ENCODE assay signal across 14 cellular contexts in the genomic region with DNA sequence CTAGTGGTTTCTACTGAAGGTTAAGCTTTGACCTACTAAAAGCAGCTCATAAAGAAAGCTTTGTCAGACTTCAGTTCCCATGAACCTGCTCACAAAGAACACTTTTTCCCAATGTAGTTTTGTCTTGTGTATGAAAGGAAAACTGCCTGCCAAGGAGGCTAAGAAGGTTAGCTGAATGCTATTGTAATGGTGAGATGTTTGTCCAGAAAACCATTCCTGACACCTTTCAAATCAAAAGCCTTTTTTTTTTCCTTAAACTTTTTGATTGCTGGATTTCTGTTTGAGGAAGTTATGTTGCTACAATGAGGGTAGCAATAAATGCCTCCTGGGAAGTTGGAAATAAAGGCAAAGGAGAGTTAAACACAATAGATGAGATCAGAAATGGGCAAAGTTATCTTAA. TPM values are rescaled to one million over a fixed set of nuclear protein-coding genes. Genes with fewer than 3 reads are reported as not detected.
A peak's percentile ranks its signal among the peaks of the same experiment; 100 is the strongest.
DNase-seq lines count a peak whose midpoint lies in the region; ATAC-seq and TF ChIP-seq lines count a peak whose summit lies in the region.
"Had no signal": no experiment of that assay in that cellular context is flagged by ENCODE, and none has a peak within 500 bp of the region (broad histone marks: within the 10 kb centered on the region; RNA-seq: fewer than 3 reads in every experiment).

No MANE protein-coding gene starts in this region.

- H3K9me3 Mint-ChIP-seq in Calu3 (ENCODE audit: low read depth, unreplicated experiment) (no peaks in the 10 kb centered on the region), progenitor cell of endocrine pancreas (ENCODE audit: low read depth) (no peaks in the 10 kb centered on the region)
- no peaks in the 10 kb centered on the region for H3K9me3 Mint-ChIP-seq in activated CD4-positive, alpha-beta T cell treated with anti-CD3 and anti-CD28 coated beads, Interleukin-2, amount 10 ng/mL, durations not matched to agents 24 days and 14 days
- H3K9me3 Mint-ChIP-seq: activated CD8-positive, alpha-beta T cell treated with anti-CD3 and anti-CD28 coated beads for 36 hours; activated T-helper 17 cell treated with anti-CD3 and anti-CD28 coated beads, Interleukin-2, amount 50 U/mL, for 72 hours; naive B cell had no signal

- H3K4me1 Mint-ChIP-seq in Calu3 (ENCODE audit: low read depth, unreplicated experiment) = peaks cover 18% of the 10 kb centered on the region
- peaks cover 9% of the 10 kb centered on the region for H3K4me1 Mint-ChIP-seq in progenitor cell of endocrine pancreas (ENCODE audit: low read depth)
- peaks cover 6% of the 10 kb centered on the region for H3K4me1 Mint-ChIP-seq in activated CD4-positive, alpha-beta T cell treated with anti-CD3 and anti-CD28 coated beads, Interleukin-2, amount 10 ng/mL, durations not matched to agents 24 days and 14 days

- peak overlapping the region; percentile 11 for H3K4me3 Mint-ChIP-seq in Calu3 (ENCODE audit: low read depth, unreplicated experiment)
- H3K4me3 Mint-ChIP-seq in progenitor cell of endocrine pancreas (ENCODE audit: low read depth) = no peak overlapping the region
- no peak overlapping the region for H3K4me3 Mint-ChIP-seq in activated CD4-positive, alpha-beta T cell treated with anti-CD3 and anti-CD28 coated beads, Interleukin-2, amount 10 ng/mL, durations not matched to agents 24 days and 14 days
- H3K4me3 Mint-ChIP-seq: activated CD8-positive, alpha-beta T cell treated with anti-CD3 and anti-CD28 coated beads for 36 hours; activated T-helper 17 cell treated with anti-CD3 and anti-CD28 coated beads, Interleukin-2, amount 50 U/mL, for 72 hours; naive B cell had no signal

- peak overlapping the region; percentile 93 for H3K27ac Mint-ChIP-seq in Calu3 (ENCODE audit: unreplicated experiment)
- H3K27ac Mint-ChIP-seq in progenitor cell of endocrine pancreas = peak overlapping the region; percentile 18
- H3K27ac Mint-ChIP-seq in activated CD4-positive, alpha-beta T cell treated with anti-CD3 and anti-CD28 coated beads, Interleukin-2, amount 10 ng/mL, durations not matched to agents 24 days and 14 days = no peak overlapping the region
- H3K27ac Mint-ChIP-seq: activated CD8-positive, alpha-beta T cell treated with anti-CD3 and anti-CD28 coated beads for 36 hours; activated T-helper 17 cell treated with anti-CD3 and anti-CD28 coated beads, Interleukin-2, amount 50 U/mL, for 72 hours; naive B cell had no signal

- no peak for ATAC-seq in HG03175 (IDR thresholded peaks at IDR 0.05; ENCODE audit: unreplicated experiment)
- ATAC-seq: activated CD8-positive, alpha-beta T cell treated with anti-CD3 and anti-CD28 coated beads for 36 hours; activated T-helper 17 cell treated with anti-CD3 and anti-CD28 coated beads, Interleukin-2, amount 50 U/mL, for 72 hours had no signal

- CTCF ChIA-PET in Calu3 (lab: Charles Lee) = interaction anchor here (0.5 to 1.8 kb wide), 5 partner anchors 22 to 86 kb away, joined by 3 to 6 read pairs (median 4); a partner anchor contains a TSS

- TF ChIP-seq CTCF in Calu3 (IDR thresholded peaks at IDR 0.05; ENCODE audit: unreplicated experiment) (no peak), fibroblast of villous mesenchyme (IDR thresholded peaks at IDR 0.05; ENCODE audit: insufficient read depth, low read depth, low read length) (no peak), progenitor cell of endocrine pancreas (IDR thresholded peaks at IDR 0.05; ENCODE audit: unreplicated experiment) (no peak)

- no peak overlapping the region for H3K4me3 ChIP-seq in fibroblast of villous mesenchyme (ENCODE audit: low read depth, low read length)
- H3K4me3 ChIP-seq: smooth muscle cell had no signal

- H3K36me3 Mint-ChIP-seq in Calu3 (ENCODE audit: insufficient read depth, unreplicated experiment) = no peaks in the 10 kb centered on the region
- H3K36me3 Mint-ChIP-seq in progenitor cell of endocrine pancreas (ENCODE audit: insufficient read depth) = peaks cover 3% of the 10 kb centered on the region
- H3K36me3 Mint-ChIP-seq in activated CD4-positive, alpha-beta T cell treated with anti-CD3 and anti-CD28 coated beads, Interleukin-2, amount 10 ng/mL, durations not matched to agents 24 days and 14 days (ENCODE audit: low read depth) = peaks cover 10% of the 10 kb centered on the region

- DNase-seq in Calu3 (peak; percentile 14), fibroblast of villous mesenchyme (ENCODE audit: low read depth) (peak; percentile 52), progenitor cell of endocrine pancreas (ENCODE audit: low spot score, unreplicated experiment) (no peak), SKM-1 treated with dmso at 0.1 percent for 144 hours (lab: John Stamatoyannopoulos, UW; ENCODE audit: unreplicated experiment) (no peak)
- no peak for DNase-seq in activated CD4-positive, CD25-positive, alpha-beta regulatory T cell treated with anti-CD3 and anti-CD28 coated beads, Interleukin-2, amount 50 U/mL, for 72 hours
- no peak for DNase-seq in activated CD4-positive, alpha-beta T cell treated with anti-CD3 and anti-CD28 coated beads, Interleukin-2, amount 10 ng/mL, durations not matched to agents 24 days and 14 days
- DNase-seq: activated CD8-positive, alpha-beta T cell treated with anti-CD3 and anti-CD28 coated beads for 36 hours; left cardiac atrium; naive B cell; NCI-H1930 had no signal

- intact Hi-C loops in Calu3 (cut with micrococcal nuclease; ENCODE audit: unreplicated experiment) = loop anchor here (5.0 kb wide), 1 partner anchor 498 kb away; no protein-coding TSS in a partner anchor
- intact Hi-C loops in activated CD4-positive, alpha-beta T cell treated with anti-CD3 and anti-CD28 coated beads, Interleukin-2, amount 10 ng/mL, durations not matched to agents 24 days and 14 days (cut with micrococcal nuclease) = no loop called here

- BruUV-seq in Calu3 (replicated peaks; lab: Mats Ljungman, UMichigan) = no TSS peak

- peak overlapping the region; percentile 61 for H3K27ac ChIP-seq in angular gyrus (ENCODE audit: low read depth, low read length)

- H3K27me3 Mint-ChIP-seq in Calu3 (ENCODE audit: unreplicated experiment) = no peaks in the 10 kb centered on the region
- no peaks in the 10 kb centered on the region for H3K27me3 Mint-ChIP-seq in progenitor cell of endocrine pancreas
- H3K27me3 Mint-ChIP-seq in activated CD4-positive, alpha-beta T cell treated with anti-CD3 and anti-CD28 coated beads, Interleukin-2, amount 10 ng/mL, durations not matched to agents 24 days and 14 days = no peaks in the 10 kb centered on the region
- H3K27me3 Mint-ChIP-seq: activated CD8-positive, alpha-beta T cell treated with anti-CD3 and anti-CD28 coated beads for 36 hours; activated T-helper 17 cell treated with anti-CD3 and anti-CD28 coated beads, Interleukin-2, amount 50 U/mL, for 72 hours; naive B cell had no signal

RNA-seq across cellular contexts. Expression of a gene that starts 27.3 kb away (rescaled TPM):
- 21.7 and 22.4 TPM in 2 replicates for total RNA-seq in Calu3 (2022)
- 18.0 and 19.9 TPM in 2 replicates for total RNA-seq in fibroblast of villous mesenchyme
- total RNA-seq in progenitor cell of endocrine pancreas = 33.2 and 34.2 TPM in 2 replicates
- 6.4 and 7.4 TPM in 2 replicates for total RNA-seq in activated CD4-positive, alpha-beta T cell treated with anti-CD3 and anti-CD28 coated beads, Interleukin-2, amount 10 ng/mL, durations not matched to agents 24 days and 14 days

RNA-seq across cellular contexts. Expression of a gene that starts 27.4 kb away (rescaled TPM):
- total RNA-seq in Calu3 (2022) (38.3 and 39.7 TPM in 2 replicates), fibroblast of villous mesenchyme (50.3 and 51.8 TPM in 2 replicates), progenitor cell of endocrine pancreas (25.5 and 27.7 TPM in 2 replicates)
- total RNA-seq in activated CD4-positive, alpha-beta T cell treated with anti-CD3 and anti-CD28 coated beads, Interleukin-2, amount 10 ng/mL, durations not matched to agents 24 days and 14 days = 43.7 and 46.2 TPM in 2 replicates

Comparison
In these comparisons a context has a peak if more than half of its experiments do, and no peak if none do; other contexts are left out.
1. DNase-seq: peak in Calu3 (single experiment) and fibroblast of villous mesenchyme (single experiment); none in progenitor cell of endocrine pancreas (single experiment), activated CD4-positive, CD25-positive, alpha-beta regulatory T cell treated with anti-CD3 and anti-CD28 coated beads, Interleukin-2, amount 50 U/mL, for 72 hours (single experiment), SKM-1 treated with dmso at 0.1 percent for 144 hours (single experiment) and activated CD4-positive, alpha-beta T cell treated with anti-CD3 and anti-CD28 coated beads, Interleukin-2, amount 10 ng/mL, durations not matched to agents 24 days and 14 days (single experiment).